14 cellular contexts compared by ENCODE assay signal in the genomic region with DNA sequence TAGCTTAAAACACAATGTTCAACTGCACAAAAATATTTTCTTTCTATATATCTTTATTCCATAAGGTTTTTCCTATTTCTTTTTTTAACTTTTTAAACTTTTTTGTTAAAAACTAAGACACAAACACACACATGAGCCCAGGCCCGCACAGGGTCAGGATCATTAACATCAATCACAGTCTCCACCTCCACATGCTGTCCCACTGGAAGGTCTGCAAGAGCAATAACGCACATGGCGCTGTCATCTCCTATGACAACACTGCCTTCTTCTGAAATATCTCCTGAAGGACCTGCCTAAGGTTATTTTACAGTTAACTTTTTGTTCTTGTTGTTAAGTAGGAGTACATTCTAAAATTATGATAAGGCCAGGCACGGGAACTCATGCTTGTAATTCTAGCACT. TPM values are rescaled to one million over a fixed set of nuclear protein-coding genes. Genes with fewer than 3 reads are reported as not detected.
DNase-seq lines count a peak whose midpoint lies in the region; TF ChIP-seq lines count a peak whose summit lies in the region.
"Had no signal": no experiment of that assay in that cellular context is flagged by ENCODE, and none has a peak within 500 bp of the region (broad histone marks: within the 10 kb centered on the region; RNA-seq: fewer than 3 reads in every experiment).

No MANE protein-coding gene starts in this region.

- peak overlapping the region; percentile 99 for H3K4me2 ChIP-seq in Loucy (ENCODE audit: low read depth, low read length, poor library complexity, severe bottlenecking)
- H3K4me2 ChIP-seq in trophoblast cell (ENCODE audit: low read length) = no peak overlapping the region

- no peaks in the 10 kb centered on the region for H3K9me3 ChIP-seq in Loucy (ENCODE audit: insufficient read depth, low read depth, low read length)
- H3K9me3 ChIP-seq in trophoblast cell (ENCODE audit: insufficient read depth, low read depth, low read length) = peaks cover 1% of the 10 kb centered on the region

- H4K20me1 ChIP-seq in Loucy (ENCODE audit: insufficient read depth, low read length, poor library complexity, severe bottlenecking) = peaks cover 78% of the 10 kb centered on the region

- H3K27ac ChIP-seq in epithelial cell of prostate = peak overlapping the region; percentile 61
- H3K27ac ChIP-seq in trophoblast cell (ENCODE audit: low read depth, low read length) = no peak overlapping the region

- H3K9me2 ChIP-seq in Loucy (replicated peaks; ENCODE audit: low read depth, low read length) = no peaks in the 10 kb centered on the region

- H2BK120ac ChIP-seq in trophoblast cell (ENCODE audit: insufficient read depth, low read length, poor library complexity) = no peak overlapping the region

- no peak overlapping the region for H4K8ac ChIP-seq in trophoblast cell (ENCODE audit: low read depth, low read length)

- peaks cover 3% of the 10 kb centered on the region for H3K79me1 ChIP-seq in trophoblast cell (ENCODE audit: low read length)

- H3K79me2 ChIP-seq in Loucy (ENCODE audit: insufficient read depth, low read length) (peaks cover 84% of the 10 kb centered on the region), trophoblast cell (ENCODE audit: control insufficient read depth, insufficient read depth, low read length, poor library complexity) (peaks cover 11% of the 10 kb centered on the region)

- DNase-seq in NCI-H82 (lab: John Stamatoyannopoulos, UW) (peak; percentile 20), NCI-H82 treated with DMSO at 0.1 percent for 48 hours (lab: John Stamatoyannopoulos, UW; ENCODE audit: unreplicated experiment) (no peak), epithelial cell of prostate (ENCODE audit: low read depth, low spot score) (no peak), trophoblast cell (no peak), NCI-H2227 treated with DMSO at 0.1 percent for 48 hours (lab: John Stamatoyannopoulos, UW) (no peak), DMS153 treated with DMSO at 0.1 percent for 48 hours (lab: John Stamatoyannopoulos, UW; ENCODE audit: unreplicated experiment) (no peak)
- DNase-seq in stimulated activated CD4-positive, alpha-beta T cell treated with anti-CD3 and anti-CD28 coated beads, Interleukin-1b, Interleukin-23, amount 100 ng/mL, for 48 hours = no peak
- DNase-seq: 8988T, C1 segment of cervical spinal cord, COR-L47, DMS153, NCI-H1436, NCI-H2081 had no signal

- H2BK5ac ChIP-seq in trophoblast cell (ENCODE audit: low read depth, low read length, poor library complexity) = no peak overlapping the region

- H3K36me3 ChIP-seq in Loucy (ENCODE audit: insufficient read depth, low read length) = no peaks in the 10 kb centered on the region
- H3K36me3 ChIP-seq in trophoblast cell (ENCODE audit: control insufficient read depth in 1 of 2, insufficient read depth in 2 of 2, low read length in 2 of 2) = no peaks in the 10 kb centered on the region

- H3K4me3 ChIP-seq in Loucy (ENCODE audit: low read length, poor library complexity, severe bottlenecking) (peak overlapping the region; percentile 98), trophoblast cell (ENCODE audit: low read depth, low read length) (no peak overlapping the region)

- no peaks in the 10 kb centered on the region for H3K27me3 ChIP-seq in Loucy (ENCODE audit: insufficient read depth, low read length, poor library complexity, severe bottlenecking)
- no peaks in the 10 kb centered on the region for H3K27me3 ChIP-seq in trophoblast cell (ENCODE audit: insufficient read depth, low read length)

- H3K9ac ChIP-seq in Loucy (ENCODE audit: low read depth, low read length, poor library complexity, severe bottlenecking) (no peak overlapping the region), trophoblast cell (ENCODE audit: low read length) (no peak overlapping the region)

- no peak for TF ChIP-seq CTCF in Loucy (conservative IDR thresholded peaks at IDR 0.05; ENCODE audit: low read length)

- no peak overlapping the region for H3K23ac ChIP-seq in trophoblast cell (ENCODE audit: low read length)

- H3F3A ChIP-seq in Loucy (ENCODE audit: low read depth) = 0 out of 2 replicates have a peak, but pooled peaks cover 3% of the 10 kb centered on the region

- H2BK12ac ChIP-seq in trophoblast cell (ENCODE audit: low read length) = no peak overlapping the region

- no peak overlapping the region for H4K12ac ChIP-seq in trophoblast cell (ENCODE audit: low read depth, low read length)

- H3K4me1 ChIP-seq in Loucy (ENCODE audit: insufficient read depth, low read length, poor library complexity, severe bottlenecking) (peaks cover 58% of the 10 kb centered on the region), trophoblast cell (ENCODE audit: control insufficient read depth in 1 of 2, insufficient read depth in 2 of 2, low read length in 2 of 2) (peaks cover 3 to 5% of the 10 kb centered on the region in 2 experiments)

- H2AFZ ChIP-seq in Loucy (ENCODE audit: low read length) = no peak overlapping the region
- H2AFZ ChIP-seq in trophoblast cell (ENCODE audit: insufficient read depth, low read length, poor library complexity) = no peak overlapping the region

- H2AK5ac ChIP-seq in trophoblast cell (ENCODE audit: low read length) = no peak overlapping the region

- peak overlapping the region; percentile 24 for H3K4ac ChIP-seq in trophoblast cell (ENCODE audit: low read depth, low read length)

- no CpG with 5 or more reads among the region's 4 CpGs for WGBS in trophoblast cell (ENCODE audit: extremely low coverage, insufficient coverage, insufficient read length)

- no peak overlapping the region for H3K18ac ChIP-seq in trophoblast cell (ENCODE audit: low read length)

- no peak overlapping the region for H3K14ac ChIP-seq in trophoblast cell (ENCODE audit: low read length)

- no peak overlapping the region for H4K91ac ChIP-seq in trophoblast cell (ENCODE audit: low read depth, low read length)

RNA-seq across cellular contexts. Expression of a gene that starts 4.1 kb away (rescaled TPM):
- 48.2 and 51.5 TPM in 2 replicates for polyA plus RNA-seq in trophoblast cell (2013)
